In genomic region chr22:48498526-48499331, GRCh38 we compare ENCODE assay signal across 17 cellular contexts.
"Had no signal": no experiment of that assay in that cellular context is flagged by ENCODE, and none has a peak within 500 bp of the region (broad histone marks: within the 10 kb centered on the region; RNA-seq: fewer than 3 reads in every experiment).

No MANE protein-coding gene starts in this region.

- H3K9me3 ChIP-seq: testis, uterus had no signal

- H3K4me3 ChIP-seq: testis, uterus had no signal

- ATAC-seq: activated CD4-positive, alpha-beta T cell treated with anti-CD3 and anti-CD28 coated beads for 36 hours; activated T-cell treated with anti-CD3 and anti-CD28 coated beads, Interleukin-2, amount 50 U/mL, for 4 hours; left ventricle myocardium superior had no signal

- H3K27me3 ChIP-seq: testis, uterus had no signal

- FAIRE-seq: endometrium had no signal

- H3K4me1 ChIP-seq: testis, uterus had no signal

- H3K36me3 ChIP-seq: uterus had no signal

- H3K27ac ChIP-seq: testis, uterus had no signal

- DNase-seq: activated B cell treated with CpG ODN at 0.5 μM for 24 hours; activated CD4-positive, alpha-beta T cell treated with anti-CD3 and anti-CD28 coated beads for 36 hours; activated CD4-positive, alpha-beta T cell treated with anti-CD3 and anti-CD28 coated beads, Interleukin-2, amount 50 U/mL, for 48 hours; activated CD8-positive, alpha-beta memory T cell treated with anti-CD3 and anti-CD28 coated beads, Interleukin-2, amount 50 U/mL, for 48 hours; activated naive CD4-positive, alpha-beta T cell treated with Interleukin-2 at 50 U/mL for 16 hours; activated T-cell treated with anti-CD3 and anti-CD28 coated beads, Interleukin-2, amount 50 U/mL, for 4 hours; amygdala; cerebellar nuclear complex; left ventricle myocardium superior; occipital lobe; stimulated activated CD4-positive, alpha-beta T cell treated with anti-CD3 and anti-CD28 coated beads, Interleukin-4, amount 100 ng/mL, for 1 hour; stimulated activated naive CD4-positive, alpha-beta T cell; T1000; testis; trophoblast cell; uterus had no signal
